Comparison of ENCODE assay signal across 1 cellular context in the genomic region with DNA sequence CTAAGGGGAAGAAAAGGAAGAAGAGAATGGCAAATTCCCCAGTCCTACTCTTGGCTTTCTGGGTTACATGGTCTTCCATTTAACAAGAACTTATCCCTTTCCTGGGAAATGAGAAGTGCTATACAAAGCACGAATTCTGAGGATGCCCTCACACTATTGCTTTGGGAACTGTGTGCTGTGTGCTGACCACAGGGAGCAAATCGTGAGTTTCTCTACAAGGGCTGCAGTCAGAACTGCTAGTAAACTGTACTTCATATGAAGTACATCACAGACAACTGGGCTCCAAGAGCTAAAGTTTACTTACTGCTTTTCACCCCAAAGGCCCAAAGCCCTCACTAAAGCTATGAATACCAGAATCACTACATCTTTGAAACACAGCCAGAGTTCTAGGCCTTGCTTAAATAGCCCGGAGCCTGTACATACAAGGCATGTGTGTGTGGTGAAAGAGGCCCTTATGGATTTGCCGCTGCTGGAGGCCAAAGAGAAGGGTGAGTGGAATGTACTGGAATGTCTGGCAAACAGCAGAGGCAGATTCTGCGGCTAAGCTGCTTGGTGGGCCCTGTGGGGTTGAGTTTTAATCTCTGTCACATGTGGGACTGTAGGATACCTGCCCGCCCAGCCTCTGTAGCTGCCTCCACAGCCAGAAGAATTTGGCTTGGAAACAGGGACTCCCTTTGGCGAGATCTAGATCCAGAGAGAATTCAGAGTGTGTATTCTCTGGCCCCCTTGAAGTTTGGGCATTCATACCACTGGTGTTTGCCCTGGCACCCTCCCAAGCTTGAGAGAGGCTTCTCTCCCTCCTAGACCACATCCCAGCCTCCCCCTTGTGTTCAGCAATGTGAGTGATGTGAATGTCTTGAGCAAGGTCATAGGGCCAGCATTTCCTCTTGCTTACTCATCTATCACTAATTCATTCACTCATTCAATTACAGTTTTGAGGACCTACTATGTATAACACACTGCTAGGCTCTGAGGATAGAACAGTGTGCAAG.
TF ChIP-seq lines count a peak whose summit lies in the region.

No MANE protein-coding gene starts in this region.

TF ChIP-seq in SK-N-SH treated with all-trans-retinoic acid at 6 μM for 48 hours, 23 proteins besides CTCF, POLR2A, EP300 and RAD21 (continued from another document):
- TF ChIP-seq, protein P1, sequence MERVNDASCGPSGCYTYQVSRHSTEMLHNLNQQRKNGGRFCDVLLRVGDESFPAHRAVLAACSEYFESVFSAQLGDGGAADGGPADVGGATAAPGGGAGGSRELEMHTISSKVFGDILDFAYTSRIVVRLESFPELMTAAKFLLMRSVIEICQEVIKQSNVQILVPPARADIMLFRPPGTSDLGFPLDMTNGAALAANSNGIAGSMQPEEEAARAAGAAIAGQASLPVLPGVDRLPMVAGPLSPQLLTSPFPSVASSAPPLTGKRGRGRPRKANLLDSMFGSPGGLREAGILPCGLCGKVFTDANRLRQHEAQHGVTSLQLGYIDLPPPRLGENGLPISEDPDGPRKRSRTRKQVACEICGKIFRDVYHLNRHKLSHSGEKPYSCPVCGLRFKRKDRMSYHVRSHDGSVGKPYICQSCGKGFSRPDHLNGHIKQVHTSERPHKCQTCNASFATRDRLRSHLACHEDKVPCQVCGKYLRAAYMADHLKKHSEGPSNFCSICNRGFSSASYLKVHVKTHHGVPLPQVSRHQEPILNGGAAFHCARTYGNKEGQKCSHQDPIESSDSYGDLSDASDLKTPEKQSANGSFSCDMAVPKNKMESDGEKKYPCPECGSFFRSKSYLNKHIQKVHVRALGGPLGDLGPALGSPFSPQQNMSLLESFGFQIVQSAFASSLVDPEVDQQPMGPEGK (CRISPR knock-in tag; IDR thresholded peaks at IDR 0.05; ENCODE audit: borderline replicate concordance): no peak
